In genomic region chr10:123458933-123459332, GRCh38 we compare ENCODE assay signal across 25 cellular contexts.
DNase-seq lines count a peak whose midpoint lies in the region; ATAC-seq, FAIRE-seq and TF ChIP-seq lines count a peak whose summit lies in the region.
"Had no signal": no experiment of that assay in that cellular context is flagged by ENCODE, and none has a peak within 500 bp of the region (broad histone marks: within the 10 kb centered on the region; RNA-seq: fewer than 3 reads in every experiment).

No MANE protein-coding gene starts in this region.

- TF ChIP-seq POLR2A in H54 (IDR thresholded peaks at IDR 0.05; ENCODE audit: low read depth, low read length): no peak

- H3K4me3 ChIP-seq in OCI-LY7 (ENCODE audit: low read depth, low read length, poor library complexity, severe bottlenecking) (no peak overlapping the region), dorsolateral prefrontal cortex (no peak overlapping the region)
- H3K4me3 ChIP-seq: PC-9, psoas muscle, testis had no signal

- no peaks in the 10 kb centered on the region for H3K9me2 ChIP-seq in OCI-LY7 (ENCODE audit: insufficient read depth, low read length)

- POLR2A ChIA-PET in OCI-LY7 (lab: Charles Lee): no interaction called here

- no peak for FAIRE-seq in H54 (lab: Jason Lieb, UNC)

- ATAC-seq in GM18868 (IDR thresholded peaks at IDR 0.05; ENCODE audit: unreplicated experiment): peak; percentile 62
- ATAC-seq in HG03469 (IDR thresholded peaks at IDR 0.05; ENCODE audit: unreplicated experiment): peak; percentile 38
- ATAC-seq in GM18861 (IDR thresholded peaks at IDR 0.05; ENCODE audit: unreplicated experiment): no peak
- ATAC-seq: naive thymus-derived CD4-positive, alpha-beta T cell; psoas muscle; Right ventricle myocardium inferior; stimulated activated naive CD8-positive, alpha-beta T cell treated with anti-CD3 and anti-CD28 coated beads, Interleukin-15, Interleukin-2, amounts not matched to agents 100 U/mL and 50 U/mL, for 24 hours had no signal

- peak; percentile 11 for DNase-seq in OCI-LY7 (ENCODE audit: low spot score)
- DNase-seq in H54 (ENCODE audit: insufficient read length, low spot score): no peak
- DNase-seq in dorsolateral prefrontal cortex: no peak
- no peak for DNase-seq in SHP77 treated with DMSO at 0.1 percent for 48 hours (lab: John Stamatoyannopoulos, UW)
- DNase-seq: activated CD4-positive, alpha-beta T cell treated with anti-CD3 and anti-CD28 coated beads, Interleukin-2, amount 10 ng/mL, durations not matched to agents 24 days and 14 days; activated naive CD4-positive, alpha-beta T cell; activated T-cell treated with anti-CD3 and anti-CD28 coated beads, Interleukin-2, amount 50 U/mL, for 24 hours; brain microvascular endothelial cell; CD4-positive, alpha-beta T cell; islet precursor cell; midbrain; naive thymus-derived CD4-positive, alpha-beta T cell; NCI-H2107; occipital lobe; PC-9; psoas muscle; stimulated activated CD4-positive, alpha-beta T cell treated with anti-CD3 and anti-CD28 coated beads, Interleukin-15, amount 100 ng/mL, for 24 hours; stimulated activated naive CD8-positive, alpha-beta T cell treated with anti-CD3 and anti-CD28 coated beads, Interleukin-15, Interleukin-2, amounts not matched to agents 100 U/mL and 50 U/mL, for 24 hours; testis; WERI-Rb-1 had no signal

- CTCF ChIA-PET in OCI-LY7 (lab: Charles Lee; ENCODE audit: unreplicated experiment): no interaction called here

- H3K79me2 ChIP-seq in OCI-LY7 (ENCODE audit: insufficient read depth, low read depth, low read length): no peaks in the 10 kb centered on the region

- intact Hi-C loops in OCI-LY7 (cut with micrococcal nuclease; ENCODE audit: unreplicated experiment): no loop called here
- intact Hi-C loops in dorsolateral prefrontal cortex (cut with DNase I): no loop called here

- no peaks in the 10 kb centered on the region for H3K9me3 ChIP-seq in OCI-LY7 (ENCODE audit: low read length)
- H3K9me3 ChIP-seq: psoas muscle, testis had no signal

- no peak overlapping the region for H2AFZ ChIP-seq in OCI-LY7 (ENCODE audit: low read length)
- H2AFZ ChIP-seq: PC-9 had no signal

- H4K20me1 ChIP-seq in OCI-LY7 (ENCODE audit: insufficient read depth, low read length): no peaks in the 10 kb centered on the region

- H3K27me3 ChIP-seq in dorsolateral prefrontal cortex: peaks cover 0 to 12% (median 0%) of the 10 kb centered on the region in 45 donors
- H3K27me3 ChIP-seq: brain microvascular endothelial cell, testis had no signal

- H3K36me3 ChIP-seq in OCI-LY7 (ENCODE audit: insufficient read depth, low read length): no peaks in the 10 kb centered on the region
- H3K36me3 ChIP-seq: brain microvascular endothelial cell, WERI-Rb-1 had no signal

- BruUV-seq in OCI-LY7 (replicated peaks; lab: Mats Ljungman, UMichigan): no TSS peak

- H3K27ac ChIP-seq in OCI-LY7 (ENCODE audit: low read depth, low read length, poor library complexity, severe bottlenecking): no peak overlapping the region
- no peak overlapping the region for H3K27ac ChIP-seq in dorsolateral prefrontal cortex
- H3K27ac ChIP-seq: brain microvascular endothelial cell, epithelial cell of prostate, PC-9, psoas muscle, testis, WERI-Rb-1 had no signal

- no peaks in the 10 kb centered on the region for H3K4me1 ChIP-seq in OCI-LY7 (ENCODE audit: insufficient read depth, low read length, poor library complexity, severe bottlenecking)
- H3K4me1 ChIP-seq: psoas muscle, testis had no signal

- TF ChIP-seq CTCF in OCI-LY7 (conservative IDR thresholded peaks at IDR 0.05; ENCODE audit: low read length) (no peak), dorsolateral prefrontal cortex (IDR thresholded peaks at IDR 0.05 in 54 of 56, conservative IDR thresholded peaks at IDR 0.05 in 2 of 56; ENCODE audit: low read depth in 1 of 56, partially characterized antibody in 56 of 56) (no peak)

- H3K4me2 ChIP-seq in OCI-LY7 (ENCODE audit: low read length): no peak overlapping the region
- H3K4me2 ChIP-seq: PC-9 had no signal
